Comparison of ENCODE assay signal across 22 cellular contexts in genomic region chr5:176632777-176633176, GRCh38. TPM values are rescaled to one million over a fixed set of nuclear protein-coding genes. Genes with fewer than 3 reads are reported as not detected.
DNase-seq lines count a peak whose midpoint lies in the region; ATAC-seq, FAIRE-seq and TF ChIP-seq lines count a peak whose summit lies in the region.
"Had no signal": no experiment of that assay in that cellular context is flagged by ENCODE, and none has a peak within 500 bp of the region (broad histone marks: within the 10 kb centered on the region; RNA-seq: fewer than 3 reads in every experiment).

No MANE protein-coding gene starts in this region.

- H3K9me3 ChIP-seq in neural cell (ENCODE audit: low read length) = no peaks in the 10 kb centered on the region
- no peaks in the 10 kb centered on the region for H3K9me3 ChIP-seq in suprapubic skin
- H3K9me3 ChIP-seq: Caco-2 had no signal

- no peak for ATAC-seq in Right ventricle myocardium inferior
- ATAC-seq in Right ventricle myocardium superior (ENCODE audit: poor library complexity) = no peak
- ATAC-seq in HG03095 (IDR thresholded peaks at IDR 0.05; ENCODE audit: unreplicated experiment) = no peak
- no peak for ATAC-seq in HG02642 (IDR thresholded peaks at IDR 0.05; ENCODE audit: poor library complexity, unreplicated experiment)
- ATAC-seq: GM23338, PC-3 had no signal

- TF ChIP-seq RAD21 in neural cell (conservative IDR thresholded peaks at IDR 0.05) = no peak

- H3K36me3 ChIP-seq in bronchial epithelial cell (ENCODE audit: control insufficient read depth, insufficient read depth, low read length) = no peaks in the 10 kb centered on the region
- no peaks in the 10 kb centered on the region for H3K36me3 ChIP-seq in neural cell (ENCODE audit: insufficient read depth, low read length)
- H3K36me3 ChIP-seq in suprapubic skin = no peaks in the 10 kb centered on the region

- no peak overlapping the region for H3K4me2 ChIP-seq in neural cell (ENCODE audit: low read length)
- H3K4me2 ChIP-seq: GM23338 had no signal

- no peak overlapping the region for H3K9ac ChIP-seq in neural cell (ENCODE audit: low read length)

- H3K9me2 ChIP-seq in neural cell (ENCODE audit: insufficient read depth, low read length) = no peaks in the 10 kb centered on the region

- TF ChIP-seq POLR2A in suprapubic skin (IDR thresholded peaks at IDR 0.05) = no peak

- TF ChIP-seq EP300 in neural cell (conservative IDR thresholded peaks at IDR 0.05; ENCODE audit: poor library complexity, severe bottlenecking) (no peak), suprapubic skin (IDR thresholded peaks at IDR 0.05) (no peak)

- H4K20me1 ChIP-seq in neural cell (ENCODE audit: insufficient read depth) = no peaks in the 10 kb centered on the region

- no peak overlapping the region for H2AFZ ChIP-seq in neural cell (ENCODE audit: low read depth, low read length)
- H2AFZ ChIP-seq: GM23338 had no signal

- H3K79me2 ChIP-seq in neural cell (replicated peaks; ENCODE audit: insufficient read depth, low read length) = no peaks in the 10 kb centered on the region

- H3K4me3 ChIP-seq in bronchial epithelial cell (ENCODE audit: low read depth, low read length) (no peak overlapping the region), neural cell (ENCODE audit: low read length) (peak overlapping the region; percentile 33), suprapubic skin (no peak overlapping the region)
- H3K4me3 ChIP-seq: GM23338 had no signal

- TF ChIP-seq CTCF in bronchial epithelial cell (IDR thresholded peaks at IDR 0.05; ENCODE audit: insufficient read depth, low read length, severe bottlenecking) = no peak
- TF ChIP-seq CTCF in neural cell (IDR thresholded peaks at IDR 0.05; ENCODE audit: poor library complexity, severe bottlenecking) = no peak
- no peak for TF ChIP-seq CTCF in suprapubic skin (IDR thresholded peaks at IDR 0.05)

- H3K27ac ChIP-seq in neural cell (ENCODE audit: low read length) (no peak overlapping the region), suprapubic skin (no peak overlapping the region)

- FAIRE-seq in bronchial epithelial cell (lab: Jason Lieb, UNC) = peak; percentile 28

- intact Hi-C loops in Right ventricle myocardium inferior (cut with DNase I) (no loop called here), Right ventricle myocardium superior (cut with DNase I) (no loop called here)

- H3F3A ChIP-seq in neural cell (ENCODE audit: insufficient read depth, low read length, poor library complexity, severe bottlenecking) = no peaks in the 10 kb centered on the region

- H3K4me1 ChIP-seq in suprapubic skin = peaks cover 17% of the 10 kb centered on the region

- DNase-seq in Right ventricle myocardium inferior (ENCODE audit: missing footprints) (peak; percentile 37), Right ventricle myocardium superior (no peak), DMS53 treated with DMSO at 0.1 percent for 48 hours (lab: John Stamatoyannopoulos, UW; ENCODE audit: unreplicated experiment) (peak; percentile 72), bronchial epithelial cell (ENCODE audit: low read depth) (no peak), suprapubic skin (ENCODE audit: low spot score in 2 of 2) (no peak)
- DNase-seq: Caco-2, DMS153, KBM-7, MV-4-11, NCI-H1436, NCI-H2081, NCI-H226, NCI-H526 treated with DMSO at 0.1 percent for 48 hours, PC-3, SW 1271 had no signal

- 86% methylated on average over 2 of the region's 3 CpGs for WGBS in suprapubic skin

- H3K27me3 ChIP-seq in bronchial epithelial cell (ENCODE audit: control insufficient read depth, insufficient read depth, low read length) (peaks cover 18% of the 10 kb centered on the region), neural cell (ENCODE audit: insufficient read depth, low read depth, low read length) (peaks cover 47% of the 10 kb centered on the region), suprapubic skin (peaks cover 60% of the 10 kb centered on the region)

TF ChIP-seq in neural cell, 6 proteins besides CTCF, POLR2A, EP300 and RAD21:
- TF ChIP-seq SMC3 (conservative IDR thresholded peaks at IDR 0.05; ENCODE audit: poor library complexity) (no peak), POLR2AphosphoS5 (IDR thresholded peaks at IDR 0.05) (no peak), MXI1 (conservative IDR thresholded peaks at IDR 0.05; ENCODE audit: poor library complexity, severe bottlenecking) (no peak)
TF ChIP-seq in neural cell: peak in this region for 0.

RNA-seq across cellular contexts. Expression of gene EIF4E1B, which starts 2.3 kb away (rescaled TPM):
- total RNA-seq in Right ventricle myocardium inferior (not detected), Right ventricle myocardium superior (not detected), bronchial epithelial cell (not detected in 2 replicates), suprapubic skin (not detected)
- 0.82 TPM in 1 of 2 replicates, not detected in the other for polyA plus RNA-seq in neural cell
- 1.5 TPM in 1 of 2 replicates, not detected in the other for polyA minus RNA-seq in neural cell
- total RNA-seq: A673, Caco-2, PC-3, SK-MEL-5 had no signal
- polyA plus RNA-seq: CD14-positive monocyte, GM23338 had no signal

RNA-seq across cellular contexts. Expression of gene SNCB, which starts 2.4 kb away (rescaled TPM):
- total RNA-seq in Right ventricle myocardium inferior (not detected), Right ventricle myocardium superior (not detected), bronchial epithelial cell (not detected in 2 replicates), suprapubic skin (not detected)
- polyA plus RNA-seq in neural cell = 10.1 and 12.5 TPM in 2 replicates
- 7.3 and 8.1 TPM in 2 replicates for polyA minus RNA-seq in neural cell
- total RNA-seq: A673, Caco-2 had no signal
- polyA plus RNA-seq: CD14-positive monocyte had no signal

RNA-seq across cellular contexts. Expression of gene TSPAN17, which starts 14.5 kb away (rescaled TPM):
- total RNA-seq in Right ventricle myocardium inferior (30.0 TPM), Right ventricle myocardium superior (27.4 TPM), bronchial epithelial cell (46.3 and 55.9 TPM in 2 replicates), suprapubic skin (10 to 100 TPM; 14.6 to 22.3 (median 17.7) TPM)
- polyA plus RNA-seq in neural cell = 66.1 and 66.4 TPM in 2 replicates
- 48.5 and 48.7 TPM in 2 replicates for polyA minus RNA-seq in neural cell

RNA-seq across cellular contexts. Expression of gene GPRIN1, which starts 22.8 kb away (rescaled TPM):
- total RNA-seq in Right ventricle myocardium inferior (0.41 TPM), Right ventricle myocardium superior (0.56 TPM), bronchial epithelial cell (1.6 and 2.8 TPM in 2 replicates), suprapubic skin (1 to 10 TPM in 3 of 4 donors, under 1 TPM in 1; 0.24 to 2.8 (median 1.5) TPM)
- 32.3 and 42.8 TPM in 2 replicates for polyA plus RNA-seq in neural cell
- 87.6 and 94.2 TPM in 2 replicates for polyA minus RNA-seq in neural cell

Comparison
In these comparisons a context has a peak if more than half of its experiments do, and no peak if none do; other contexts are left out.
1. DNase-seq: peak in Right ventricle myocardium inferior (single experiment) and DMS53 treated with DMSO at 0.1 percent for 48 hours (single experiment); none in Right ventricle myocardium superior (single experiment), bronchial epithelial cell (single experiment) and suprapubic skin (0 of 2).